Comparison of ENCODE assay signal across 24 cellular contexts in the genomic region with DNA sequence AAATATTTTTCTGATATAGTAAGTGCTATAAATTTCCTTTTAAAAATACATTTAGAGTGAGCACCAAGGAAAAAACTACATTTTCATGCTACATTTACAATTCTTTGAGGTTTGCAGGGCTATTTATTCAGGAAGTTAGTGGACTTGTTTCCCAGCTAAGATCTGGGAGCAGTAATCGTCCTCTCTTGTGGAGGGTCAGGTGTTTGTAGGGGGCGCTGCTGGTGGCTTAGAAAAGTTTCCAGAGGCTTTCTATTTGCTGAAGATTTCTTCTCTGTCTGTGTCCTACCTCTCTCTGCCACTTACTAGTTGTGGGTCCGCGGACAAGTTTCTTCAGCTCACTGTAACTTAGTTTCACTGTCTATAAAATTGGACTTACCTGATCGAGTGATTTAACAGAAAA.
"Had no signal": no experiment of that assay in that cellular context is flagged by ENCODE, and none has a peak within 500 bp of the region (broad histone marks: within the 10 kb centered on the region; RNA-seq: fewer than 3 reads in every experiment).

No MANE protein-coding gene starts in this region.

- H3K9ac ChIP-seq: parathyroid adenoma had no signal

- FAIRE-seq: endometrium had no signal

- H3K9me3 ChIP-seq: neutrophil had no signal

- H3K4me3 ChIP-seq: dorsolateral prefrontal cortex, skin epidermis had no signal

- H3K36me3 ChIP-seq: neutrophil had no signal

- H2AFZ ChIP-seq: parathyroid adenoma had no signal

- H3K4me1 ChIP-seq: parathyroid adenoma had no signal

- ATAC-seq: activated CD4-positive, alpha-beta T cell treated with anti-CD3 and anti-CD28 coated beads for 36 hours; activated CD8-positive, alpha-beta T cell treated with anti-CD3 and anti-CD28 coated beads for 36 hours; activated naive CD4-positive, alpha-beta T cell treated with anti-CD3 and anti-CD28 coated beads, Interleukin-2, amount 50 U/mL, for 72 hours; esophagus mucosa; left ventricle myocardium superior; naive thymus-derived CD8-positive, alpha-beta T cell had no signal

- DNase-seq: activated CD4-positive, alpha-beta T cell treated with anti-CD3 and anti-CD28 coated beads for 36 hours; activated CD8-positive, alpha-beta memory T cell treated with anti-CD3 and anti-CD28 coated beads, Interleukin-2, amount 50 U/mL, for 4 hours; activated CD8-positive, alpha-beta T cell treated with anti-CD3 and anti-CD28 coated beads for 36 hours; activated gamma-delta T cell; activated T-cell treated with anti-CD3 and anti-CD28 coated beads, Interleukin-2, amount 50 U/mL, for 48 hours; amniotic stem cell; dorsolateral prefrontal cortex; kidney glomerular epithelial cell; left ventricle myocardium superior; naive thymus-derived CD8-positive, alpha-beta T cell; stimulated activated CD4-positive, alpha-beta T cell treated with anti-CD3 and anti-CD28 coated beads, Interleukin-15, amount 100 ng/mL, for 24 hours; stimulated activated CD4-positive, alpha-beta T cell treated with anti-CD3 and anti-CD28 coated beads, Interleukin-4, amount 100 ng/mL, for 24 hours; stimulated activated naive CD4-positive, alpha-beta T cell treated with Interleukin-2 at 50 U/mL for 16 hours; substantia nigra; T-helper 1 cell; T1000; trophoblast cell had no signal

- H3K27me3 ChIP-seq: dorsolateral prefrontal cortex, neutrophil had no signal

- H3K27ac ChIP-seq: neutrophil, parathyroid adenoma, skin epidermis, VCaP had no signal
